18 cellular contexts compared by ENCODE assay signal in the genomic region with DNA sequence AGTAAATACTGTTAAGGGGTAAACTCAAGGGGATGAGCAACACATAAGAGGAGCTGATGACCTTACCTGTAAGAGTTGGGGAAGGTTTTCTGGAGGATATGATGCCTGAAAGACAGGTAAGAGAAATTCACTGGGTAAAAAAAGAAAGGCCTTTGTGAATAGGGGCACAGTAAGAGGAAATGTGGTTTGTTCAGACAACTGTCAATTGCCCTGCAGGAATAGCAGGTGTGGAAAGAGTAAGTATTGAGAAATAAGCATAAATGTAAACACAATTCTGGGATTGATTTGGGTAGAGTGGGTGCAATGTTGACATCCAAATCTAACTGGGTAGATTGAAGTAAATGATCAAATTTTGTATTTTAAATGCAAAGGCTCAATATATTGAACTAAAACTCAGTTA.
A peak's percentile ranks its signal among the peaks of the same experiment; 100 is the strongest.
DNase-seq lines count a peak whose midpoint lies in the region; ATAC-seq and TF ChIP-seq lines count a peak whose summit lies in the region.
"Had no signal": no experiment of that assay in that cellular context is flagged by ENCODE, and none has a peak within 500 bp of the region (broad histone marks: within the 10 kb centered on the region; RNA-seq: fewer than 3 reads in every experiment).

No MANE protein-coding gene starts in this region.

- H3K36me3 ChIP-seq in mammary epithelial cell (ENCODE audit: insufficient read depth, low read length) (no peaks in the 10 kb centered on the region), esophagus muscularis mucosa (no peaks in the 10 kb centered on the region), OCI-LY7 (ENCODE audit: insufficient read depth, low read length) (no peaks in the 10 kb centered on the region), tibial artery (no peaks in the 10 kb centered on the region)

- intact Hi-C loops in mammary epithelial cell (cut with micrococcal nuclease) = no loop called here
- intact Hi-C loops in esophagus muscularis mucosa (cut with DNase I) = no loop called here
- intact Hi-C loops in OCI-LY7 (cut with micrococcal nuclease; ENCODE audit: unreplicated experiment) = no loop called here
- intact Hi-C loops in tibial artery (cut with DNase I; ENCODE audit: low total_unique reads) = no loop called here

- H2AFZ ChIP-seq in mammary epithelial cell (ENCODE audit: low read depth, low read length) (no peak overlapping the region), OCI-LY7 (ENCODE audit: low read length) (no peak overlapping the region)
- H2AFZ ChIP-seq: GM23338 had no signal

- H3K4me2 ChIP-seq in mammary epithelial cell (ENCODE audit: insufficient read depth, low read depth, low read length) (no peak overlapping the region), OCI-LY7 (ENCODE audit: low read length) (no peak overlapping the region)
- H3K4me2 ChIP-seq: GM23338 had no signal

- dilution Hi-C loops in mammary epithelial cell (cut with HindIII; ENCODE audit: low sequenced_read_pairs) = no loop called here

- DNase-seq in Jurkat, Clone E6-1 (ENCODE audit: low read depth, low spot score) = peak; percentile 25
- DNase-seq in NCI-H345 (lab: John Stamatoyannopoulos, UW) = peak; percentile 27
- DNase-seq in mammary epithelial cell = peak; percentile 10
- DNase-seq in esophagus muscularis mucosa (ENCODE audit: extremely low spot score) = peak; percentile 12
- no peak for DNase-seq in omental fat pad (ENCODE audit: low spot score)
- DNase-seq in OCI-LY7 (ENCODE audit: low spot score) = no peak
- DNase-seq in tibial artery = no peak
- DNase-seq: C1 segment of cervical spinal cord; Calu3; CD4-positive, alpha-beta memory T cell; COR-L47; DMS53; DMS79 treated with DMSO at 0.1 percent for 48 hours; GF-D8; H9 had no signal

- no TSS peak for BruUV-seq in mammary epithelial cell (replicated peaks; lab: Mats Ljungman, UMichigan)
- BruUV-seq in OCI-LY7 (replicated peaks; lab: Mats Ljungman, UMichigan) = no TSS peak

- H3K27me3 ChIP-seq in mammary epithelial cell (ENCODE audit: insufficient read depth, low read length) (no peaks in the 10 kb centered on the region), esophagus muscularis mucosa (peaks cover 0 to 11% (median 0%) of the 10 kb centered on the region in 4 donors), tibial artery (no peaks in the 10 kb centered on the region)

- no peak overlapping the region for H3K27ac ChIP-seq in mammary epithelial cell (ENCODE audit: insufficient read depth, low read depth, low read length)
- no peak overlapping the region for H3K27ac ChIP-seq in esophagus muscularis mucosa (replicated peaks in 1 of 4)
- H3K27ac ChIP-seq in OCI-LY7 (ENCODE audit: low read depth, low read length, poor library complexity, severe bottlenecking) = no peak overlapping the region
- H3K27ac ChIP-seq in tibial artery = no peak overlapping the region

- no peaks in the 10 kb centered on the region for H3K9me2 ChIP-seq in OCI-LY7 (ENCODE audit: insufficient read depth, low read length)

- H3K4me1 ChIP-seq in mammary epithelial cell (ENCODE audit: insufficient read depth, low read length) (peaks cover 3% of the 10 kb centered on the region), esophagus muscularis mucosa (no peaks in the 10 kb centered on the region), OCI-LY7 (ENCODE audit: insufficient read depth, low read length, poor library complexity, severe bottlenecking) (no peaks in the 10 kb centered on the region), tibial artery (no peaks in the 10 kb centered on the region)

- in situ Hi-C loops in mammary epithelial cell (cut with MboI; ENCODE audit: low sequenced_read_pairs in 2 of 2) = no loop called here

- no peaks in the 10 kb centered on the region for H4K20me1 ChIP-seq in mammary epithelial cell (ENCODE audit: insufficient read depth, low read length)
- no peaks in the 10 kb centered on the region for H4K20me1 ChIP-seq in OCI-LY7 (ENCODE audit: insufficient read depth, low read length)

- no peak overlapping the region for H3K4me3 ChIP-seq in Jurkat, Clone E6-1 (ENCODE audit: low read length)
- H3K4me3 ChIP-seq in mammary epithelial cell (replicated peaks in 1 of 3; ENCODE audit: insufficient read depth in 1 of 3, low read depth in 2 of 3, low read length in 3 of 3) = no peak overlapping the region
- no peak overlapping the region for H3K4me3 ChIP-seq in esophagus muscularis mucosa
- no peak overlapping the region for H3K4me3 ChIP-seq in OCI-LY7 (ENCODE audit: low read depth, low read length, poor library complexity, severe bottlenecking)
- H3K4me3 ChIP-seq in tibial artery = no peak overlapping the region
- H3K4me3 ChIP-seq: GM23338 had no signal

- no peak overlapping the region for H3K9ac ChIP-seq in mammary epithelial cell (ENCODE audit: insufficient read depth, low read length)

- TF ChIP-seq POLR2A in esophagus muscularis mucosa (IDR thresholded peaks at IDR 0.05; ENCODE audit: low read depth) = no peak

- H3K9me3 ChIP-seq in mammary epithelial cell (replicated peaks; ENCODE audit: insufficient read depth, low read length) = no peaks in the 10 kb centered on the region
- no peaks in the 10 kb centered on the region for H3K9me3 ChIP-seq in esophagus muscularis mucosa
- H3K9me3 ChIP-seq in OCI-LY7 (ENCODE audit: low read length) = no peaks in the 10 kb centered on the region
- H3K9me3 ChIP-seq in tibial artery = no peaks in the 10 kb centered on the region

- TF ChIP-seq CTCF in mammary epithelial cell (conservative IDR thresholded peaks at IDR 0.05 in 1 of 2, IDR thresholded peaks at IDR 0.05 in 1 of 2; ENCODE audit: extremely low read depth in 1 of 2, insufficient read depth in 1 of 2, low read depth in 1 of 2, low read length in 2 of 2) (no peak), esophagus muscularis mucosa (IDR thresholded peaks at IDR 0.05) (no peak), omental fat pad (IDR thresholded peaks at IDR 0.05) (no peak), OCI-LY7 (conservative IDR thresholded peaks at IDR 0.05; ENCODE audit: low read length) (no peak), tibial artery (IDR thresholded peaks at IDR 0.05) (no peak)

- ATAC-seq in omental fat pad (ENCODE audit: low FRiP score) = no peak
- no peak for ATAC-seq in HG02623 (IDR thresholded peaks at IDR 0.05; ENCODE audit: unreplicated experiment)
- ATAC-seq: GM23338, HCT116 had no signal

- POLR2A ChIA-PET in OCI-LY7 (lab: Charles Lee) = no interaction called here

- no peaks in the 10 kb centered on the region for H3K79me2 ChIP-seq in mammary epithelial cell (ENCODE audit: insufficient read depth, low read length)
- H3K79me2 ChIP-seq in OCI-LY7 (ENCODE audit: insufficient read depth, low read depth, low read length) = no peaks in the 10 kb centered on the region

- TF ChIP-seq EP300 in esophagus muscularis mucosa (IDR thresholded peaks at IDR 0.05) = no peak

- CTCF ChIA-PET in mammary epithelial cell (lab: Charles Lee; ENCODE audit: low non-redundant PET) = no interaction called here
- CTCF ChIA-PET in OCI-LY7 (lab: Charles Lee; ENCODE audit: unreplicated experiment) = no interaction called here

Comparison
In these comparisons a context has a peak if more than half of its experiments do, and no peak if none do; other contexts are left out.
1. DNase-seq: peak in Jurkat, Clone E6-1 (single experiment), NCI-H345 (single experiment), mammary epithelial cell (single experiment) and esophagus muscularis mucosa (single experiment); none in omental fat pad (single experiment), OCI-LY7 (single experiment) and tibial artery (0 of 2).